In genomic region chr20:59064214-59064722, GRCh38 we compare ENCODE assay signal across 1 cellular context.
TF ChIP-seq lines count a peak whose summit lies in the region.

No MANE protein-coding gene starts in this region.

TF ChIP-seq in HEK293, 187 proteins besides CTCF, POLR2A, EP300 and RAD21 (continued from another document and continues in another):
- TF ChIP-seq INSM2 (tag by site-specific recombination; IDR thresholded peaks at IDR 0.05) (no peak), ZNF529 (tag by site-specific recombination; IDR thresholded peaks at IDR 0.05; ENCODE audit: insufficient replicate concordance) (no peak), ZNF585B (tag by site-specific recombination; IDR thresholded peaks at IDR 0.05) (no peak), ZNF302 (tag by site-specific recombination; IDR thresholded peaks at IDR 0.05; ENCODE audit: low read depth) (no peak), ZFP69B (tag by site-specific recombination; IDR thresholded peaks at IDR 0.05) (no peak), ZNF76 (tag by site-specific recombination; IDR thresholded peaks at IDR 0.05; ENCODE audit: borderline replicate concordance, low read depth) (no peak), SETDB1 (IDR thresholded peaks at IDR 0.05; ENCODE audit: insufficient read length, low read length) (no peak), ZNF423 (tag by site-specific recombination; IDR thresholded peaks at IDR 0.05) (no peak), EGR2 (tag by site-specific recombination; IDR thresholded peaks at IDR 0.05; ENCODE audit: low read depth) (no peak), ZFP3 (tag by site-specific recombination; IDR thresholded peaks at IDR 0.05; ENCODE audit: low read depth) (no peak), ZNF548 (tag by site-specific recombination; IDR thresholded peaks at IDR 0.05) (no peak), ZNF292 (tag by site-specific recombination; IDR thresholded peaks at IDR 0.05; ENCODE audit: borderline replicate concordance, low read depth) (no peak), ZNF645 (tag by site-specific recombination; IDR thresholded peaks at IDR 0.05) (no peak), ZNF132 (tag by site-specific recombination; IDR thresholded peaks at IDR 0.05; ENCODE audit: borderline replicate concordance) (no peak), ZNF843 (tag by site-specific recombination; IDR thresholded peaks at IDR 0.05) (no peak), ZNF518A (tag by site-specific recombination; conservative IDR thresholded peaks at IDR 0.05; ENCODE audit: low read depth) (no peak), OSR2 (tag by site-specific recombination; IDR thresholded peaks at IDR 0.05) (peak; percentile 69), ZNF664 (tag by site-specific recombination; IDR thresholded peaks at IDR 0.05) (peak; percentile 67), SALL2 (tag by site-specific recombination; IDR thresholded peaks at IDR 0.05; ENCODE audit: borderline replicate concordance) (no peak), ZBTB48 (tag by site-specific recombination; IDR thresholded peaks at IDR 0.05) (no peak), ZNF768 (tag by site-specific recombination; IDR thresholded peaks at IDR 0.05) (no peak), SP2 (tag by site-specific recombination; IDR thresholded peaks at IDR 0.05) (no peak), ZNF280D (tag by site-specific recombination; IDR thresholded peaks at IDR 0.05) (no peak), ZFP37 (tag by site-specific recombination; IDR thresholded peaks at IDR 0.05) (no peak), ZEB2 (tag by site-specific recombination; IDR thresholded peaks at IDR 0.05) (no peak), ZNF133 (tag by site-specific recombination; IDR thresholded peaks at IDR 0.05) (no peak), ZNF530 (tag by site-specific recombination; IDR thresholded peaks at IDR 0.05; ENCODE audit: low read depth) (no peak), ZNF473 (tag by site-specific recombination; IDR thresholded peaks at IDR 0.05) (no peak), ZNF596 (tag by site-specific recombination; IDR thresholded peaks at IDR 0.05) (no peak), ZBTB7A (tag by site-specific recombination; IDR thresholded peaks at IDR 0.05; ENCODE audit: low read depth) (no peak), ZIC2 (tag by site-specific recombination; IDR thresholded peaks at IDR 0.05) (no peak), ZNF791 (tag by site-specific recombination; IDR thresholded peaks at IDR 0.05) (no peak), KLF1 (tag by site-specific recombination; IDR thresholded peaks at IDR 0.05) (no peak), PATZ1 (tag by site-specific recombination; IDR thresholded peaks at IDR 0.05) (no peak), ZNF16 (tag by site-specific recombination; IDR thresholded peaks at IDR 0.05; ENCODE audit: low read depth) (no peak), ZBTB8A (tag by site-specific recombination; IDR thresholded peaks at IDR 0.05) (no peak), REPIN1 (tag by site-specific recombination; IDR thresholded peaks at IDR 0.05; ENCODE audit: low read depth) (no peak), ZNF341 (tag by site-specific recombination; IDR thresholded peaks at IDR 0.05; ENCODE audit: low read depth) (no peak), GFI1B (tag by site-specific recombination; IDR thresholded peaks at IDR 0.05) (no peak), KLF16 (tag by site-specific recombination; IDR thresholded peaks at IDR 0.05) (no peak), KLF8 (tag by site-specific recombination; IDR thresholded peaks at IDR 0.05) (peak; percentile 15; the same call in 1 of the 2 replicates), ZNF449 (tag by site-specific recombination; IDR thresholded peaks at IDR 0.05) (no peak), ZNF214 (tag by site-specific recombination; IDR thresholded peaks at IDR 0.05; ENCODE audit: borderline replicate concordance) (no peak), ZNF558 (tag by site-specific recombination; IDR thresholded peaks at IDR 0.05) (no peak), ZNF510 (tag by site-specific recombination; IDR thresholded peaks at IDR 0.05; ENCODE audit: insufficient replicate concordance) (no peak), GLIS1 (tag by site-specific recombination; IDR thresholded peaks at IDR 0.05) (0 out of 2 replicates have a peak, but pooled peaks have one; percentile 5), ZNF354C (tag by site-specific recombination; IDR thresholded peaks at IDR 0.05; ENCODE audit: borderline replicate concordance, low read depth) (no peak)
- TF ChIP-seq, protein P1, sequence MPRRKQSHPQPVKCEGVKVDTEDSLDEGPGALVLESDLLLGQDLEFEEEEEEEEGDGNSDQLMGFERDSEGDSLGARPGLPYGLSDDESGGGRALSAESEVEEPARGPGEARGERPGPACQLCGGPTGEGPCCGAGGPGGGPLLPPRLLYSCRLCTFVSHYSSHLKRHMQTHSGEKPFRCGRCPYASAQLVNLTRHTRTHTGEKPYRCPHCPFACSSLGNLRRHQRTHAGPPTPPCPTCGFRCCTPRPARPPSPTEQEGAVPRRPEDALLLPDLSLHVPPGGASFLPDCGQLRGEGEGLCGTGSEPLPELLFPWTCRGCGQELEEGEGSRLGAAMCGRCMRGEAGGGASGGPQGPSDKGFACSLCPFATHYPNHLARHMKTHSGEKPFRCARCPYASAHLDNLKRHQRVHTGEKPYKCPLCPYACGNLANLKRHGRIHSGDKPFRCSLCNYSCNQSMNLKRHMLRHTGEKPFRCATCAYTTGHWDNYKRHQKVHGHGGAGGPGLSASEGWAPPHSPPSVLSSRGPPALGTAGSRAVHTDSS (tag by site-specific recombination; IDR thresholded peaks at IDR 0.05) = no peak
- TF ChIP-seq, protein P2, sequence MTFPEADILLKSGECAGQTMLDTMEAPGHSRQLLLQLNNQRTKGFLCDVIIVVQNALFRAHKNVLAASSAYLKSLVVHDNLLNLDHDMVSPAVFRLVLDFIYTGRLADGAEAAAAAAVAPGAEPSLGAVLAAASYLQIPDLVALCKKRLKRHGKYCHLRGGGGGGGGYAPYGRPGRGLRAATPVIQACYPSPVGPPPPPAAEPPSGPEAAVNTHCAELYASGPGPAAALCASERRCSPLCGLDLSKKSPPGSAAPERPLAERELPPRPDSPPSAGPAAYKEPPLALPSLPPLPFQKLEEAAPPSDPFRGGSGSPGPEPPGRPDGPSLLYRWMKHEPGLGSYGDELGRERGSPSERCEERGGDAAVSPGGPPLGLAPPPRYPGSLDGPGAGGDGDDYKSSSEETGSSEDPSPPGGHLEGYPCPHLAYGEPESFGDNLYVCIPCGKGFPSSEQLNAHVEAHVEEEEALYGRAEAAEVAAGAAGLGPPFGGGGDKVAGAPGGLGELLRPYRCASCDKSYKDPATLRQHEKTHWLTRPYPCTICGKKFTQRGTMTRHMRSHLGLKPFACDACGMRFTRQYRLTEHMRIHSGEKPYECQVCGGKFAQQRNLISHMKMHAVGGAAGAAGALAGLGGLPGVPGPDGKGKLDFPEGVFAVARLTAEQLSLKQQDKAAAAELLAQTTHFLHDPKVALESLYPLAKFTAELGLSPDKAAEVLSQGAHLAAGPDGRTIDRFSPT (tag by site-specific recombination; IDR thresholded peaks at IDR 0.05) = no peak
